Comparison of ENCODE assay signal across 9 cellular contexts in the genomic region with DNA sequence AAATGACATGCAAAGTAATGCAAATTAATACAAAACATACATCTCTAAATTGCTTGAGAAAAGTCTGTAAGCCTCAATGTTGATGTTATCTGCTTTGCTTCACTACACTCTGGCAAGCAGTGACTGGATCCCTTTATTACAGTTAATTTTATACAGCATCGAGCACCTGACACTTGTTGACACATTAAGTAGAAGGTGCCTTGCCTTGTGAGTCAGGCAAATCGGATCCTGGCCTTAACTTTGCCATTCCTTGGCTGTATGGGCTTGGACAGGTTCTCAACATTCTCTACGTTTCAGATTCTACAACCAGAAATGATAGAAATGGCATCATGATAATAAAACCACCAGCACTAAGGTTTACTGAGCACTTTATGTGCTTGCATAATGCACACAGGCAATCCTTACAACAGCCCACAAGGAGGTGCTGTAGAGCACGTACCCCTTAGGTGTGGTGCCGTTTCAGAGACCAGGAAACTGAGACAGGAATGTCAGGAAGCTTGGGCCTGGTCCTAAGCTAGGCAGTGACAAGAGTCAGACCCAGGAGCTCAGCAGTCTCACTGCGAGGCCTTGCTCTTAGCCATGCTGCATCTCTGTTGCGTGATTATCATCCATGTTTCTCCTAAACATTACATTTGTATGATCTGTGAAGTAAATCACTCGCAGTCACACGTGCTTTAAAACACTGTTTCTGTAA. TPM values are rescaled to one million over a fixed set of nuclear protein-coding genes. Genes with fewer than 3 reads are reported as not detected.
A peak's percentile ranks its signal among the peaks of the same experiment; 100 is the strongest.
DNase-seq lines count a peak whose midpoint lies in the region; ATAC-seq, FAIRE-seq and TF ChIP-seq lines count a peak whose summit lies in the region.
"Had no signal": no experiment of that assay in that cellular context is flagged by ENCODE, and none has a peak within 500 bp of the region (broad histone marks: within the 10 kb centered on the region; RNA-seq: fewer than 3 reads in every experiment).

No MANE protein-coding gene starts in this region.

- H4K20me1 ChIP-seq in astrocyte (ENCODE audit: insufficient read depth, low read length), result no peaks in the 10 kb centered on the region

- TF ChIP-seq CTCF in astrocyte (IDR thresholded peaks at IDR 0.05; ENCODE audit: insufficient read depth, low read depth, low read length), result peak; percentile 79

- no peak overlapping the region for H3K9ac ChIP-seq in astrocyte (ENCODE audit: low read length)

- H3K36me3 ChIP-seq in astrocyte (ENCODE audit: insufficient read depth, low read length), result no peaks in the 10 kb centered on the region

- no peak for FAIRE-seq in astrocyte (lab: Jason Lieb, UNC)

- no peak overlapping the region for H3K27ac ChIP-seq in astrocyte (ENCODE audit: low read depth, low read length)

- H3K27me3 ChIP-seq in astrocyte (ENCODE audit: insufficient read depth, low read length), result no peaks in the 10 kb centered on the region

- H3K4me3 ChIP-seq in astrocyte (ENCODE audit: insufficient read depth, low read depth, low read length), result no peak overlapping the region

- H3K27ac Mint-ChIP-seq in astrocyte (ENCODE audit: unreplicated experiment), result peak overlapping the region; percentile 91

- peaks cover 10% of the 10 kb centered on the region for H3K36me3 Mint-ChIP-seq in astrocyte (ENCODE audit: low read depth, unreplicated experiment)

- peak overlapping the region; percentile 96 for H3K4me3 Mint-ChIP-seq in astrocyte (ENCODE audit: unreplicated experiment)

- H3K79me2 ChIP-seq in astrocyte (ENCODE audit: insufficient read depth, low read length), result peaks cover 20% of the 10 kb centered on the region

- no peaks in the 10 kb centered on the region for H3K9me3 ChIP-seq in astrocyte (ENCODE audit: insufficient read depth, low read depth, low read length)

- H3K9me3 Mint-ChIP-seq in astrocyte (ENCODE audit: unreplicated experiment), result no peaks in the 10 kb centered on the region
- H3K9me3 Mint-ChIP-seq: activated naive CD4-positive, alpha-beta T cell treated with anti-CD3 and anti-CD28 coated beads, Interleukin-2, amount 50 U/mL, for 72 hours had no signal

- peak; percentile 76 for DNase-seq in Daoy (ENCODE audit: low read depth)
- DNase-seq in KG1 (lab: John Stamatoyannopoulos, UW), result peak; percentile 66
- peak in 4 of 5 donors; percentile 37 to 68 (median 54) for DNase-seq in T-helper 1 cell
- DNase-seq in astrocyte (ENCODE audit: low read depth), result peak; percentile 23
- peak; percentile 90 for DNase-seq in iPS DF 4.7 (ENCODE audit: extremely low read depth, low spot score)
- DNase-seq in stimulated activated CD4-positive, alpha-beta T cell treated with anti-CD3 and anti-CD28 coated beads, Interleukin-4, amount 100 ng/mL, for 4 hours, result peak; percentile 53 to 65

- H3K4me1 Mint-ChIP-seq in astrocyte (ENCODE audit: low read depth, unreplicated experiment), result peaks cover 59% of the 10 kb centered on the region

- H3K27me3 Mint-ChIP-seq in astrocyte (ENCODE audit: low read depth, unreplicated experiment), result no peaks in the 10 kb centered on the region

- H3K4me1 ChIP-seq in astrocyte (ENCODE audit: insufficient read depth, low read length), result peaks cover 20% of the 10 kb centered on the region

- H2AFZ ChIP-seq in astrocyte (ENCODE audit: low read depth, low read length), result peak overlapping the region; percentile 29

- no peak overlapping the region for H3K4me2 ChIP-seq in astrocyte (ENCODE audit: low read length)

- ATAC-seq in GM19395 (IDR thresholded peaks at IDR 0.05; ENCODE audit: unreplicated experiment) (no peak), GM21619 (IDR thresholded peaks at IDR 0.05; ENCODE audit: unreplicated experiment) (no peak)
- ATAC-seq: activated naive CD4-positive, alpha-beta T cell treated with anti-CD3 and anti-CD28 coated beads, Interleukin-2, amount 50 U/mL, for 72 hours had no signal

RNA-seq across cellular contexts. Expression of a gene that starts 2.6 kb away (rescaled TPM):
- 1.7 and 1.9 TPM in 2 replicates for total RNA-seq in Daoy (2014; rRNA removed; shearing (Covaris generic))
- 9.0 and 9.4 TPM in 2 replicates for total RNA-seq in astrocyte

Comparison
In these comparisons a context has a peak if more than half of its experiments do, and no peak if none do; other contexts are left out.
1. DNase-seq: peak in every context shown above with its lines; median percentile 90 in iPS DF 4.7; 76 in Daoy; 66 in KG1; 59 in stimulated activated CD4-positive, alpha-beta T cell treated with anti-CD3 and anti-CD28 coated beads, Interleukin-4, amount 100 ng/mL, for 4 hours; 54 in T-helper 1 cell; 23 in astrocyte.